Comparison of ENCODE assay signal across 9 cellular contexts in genomic region chr2:42092084-42092996, GRCh38. TPM values are rescaled to one million over a fixed set of nuclear protein-coding genes. Genes with fewer than 3 reads are reported as not detected.
DNase-seq lines count a peak whose midpoint lies in the region; ATAC-seq, FAIRE-seq and TF ChIP-seq lines count a peak whose summit lies in the region.
"Had no signal": no experiment of that assay in that cellular context is flagged by ENCODE, and none has a peak within 500 bp of the region (broad histone marks: within the 10 kb centered on the region; RNA-seq: fewer than 3 reads in every experiment).

No MANE protein-coding gene starts in this region.

- FAIRE-seq in TTC549 (lab: Jason Lieb, UNC) = peak; percentile 94

- TF ChIP-seq CTCF in thyroid gland (IDR thresholded peaks at IDR 0.05) = no peak
- TF ChIP-seq CTCF in adrenal gland (IDR thresholded peaks at IDR 0.05) = no peak

- H3K27ac ChIP-seq in HUES48 (ENCODE audit: low read depth, low read length) (peak overlapping the region; percentile 53), thyroid gland (no peak overlapping the region), adrenal gland (no peak overlapping the region)

- no peak for ATAC-seq in HG02763 (IDR thresholded peaks at IDR 0.05; ENCODE audit: unreplicated experiment)

- H3K4me3 ChIP-seq in HUES48 (ENCODE audit: low read depth, low read length) = no peak overlapping the region
- H3K4me3 ChIP-seq in thyroid gland (replicated peaks in 1 of 3) = no peak overlapping the region
- no peak overlapping the region for H3K4me3 ChIP-seq in adrenal gland

- peaks cover 11% of the 10 kb centered on the region for H3K4me1 ChIP-seq in HUES48 (ENCODE audit: control insufficient read depth, insufficient read depth, low read length)
- peaks cover 0 to 6% of the 10 kb centered on the region in 2 donors for H3K4me1 ChIP-seq in thyroid gland
- H3K4me1 ChIP-seq in adrenal gland (replicated peaks in 1 of 2) = no peaks in the 10 kb centered on the region

- no peak overlapping the region for H3K9ac ChIP-seq in HUES48 (ENCODE audit: low read depth, low read length)

- no peak for TF ChIP-seq POLR2A in thyroid gland (IDR thresholded peaks at IDR 0.05)
- no peak for TF ChIP-seq POLR2A in adrenal gland (IDR thresholded peaks at IDR 0.05)

- H3K27me3 ChIP-seq in HUES48 (ENCODE audit: control insufficient read depth, insufficient read depth, low read length) (peaks cover 28% of the 10 kb centered on the region), thyroid gland (no peaks in the 10 kb centered on the region), adrenal gland (no peaks in the 10 kb centered on the region)

- H3K36me3 ChIP-seq in HUES48 (ENCODE audit: control insufficient read depth, insufficient read depth, low read length) = no peaks in the 10 kb centered on the region
- no peaks in the 10 kb centered on the region for H3K36me3 ChIP-seq in thyroid gland
- no peaks in the 10 kb centered on the region for H3K36me3 ChIP-seq in adrenal gland (replicated peaks in 1 of 2)

- 36 to 42% methylated on average over 7 of the region's 7 CpGs for WGBS in thyroid gland, 2 donors
- 44 to 57% (median 54%) methylated on average over 7 of the region's 7 CpGs for WGBS in adrenal gland, 4 donors

- DNase-seq in iris pigment epithelial cell (ENCODE audit: low read depth) = peak; percentile 60
- peak; percentile 31 for DNase-seq in retina
- DNase-seq in thyroid gland = no peak
- no peak for DNase-seq in adrenal gland
- DNase-seq: activated naive CD8-positive, alpha-beta T cell treated with anti-CD3 and anti-CD28 coated beads for 36 hours; NCI-H524 treated with DMSO at 0.1 percent for 48 hours had no signal

- H3K9me3 ChIP-seq in HUES48 (ENCODE audit: control insufficient read depth, insufficient read depth, low read length) (no peaks in the 10 kb centered on the region), thyroid gland (no peaks in the 10 kb centered on the region), adrenal gland (replicated peaks in 1 of 3) (no peaks in the 10 kb centered on the region)

- intact Hi-C loops in thyroid gland (cut with DNase I) (loop anchor here (10.0 kb wide), 2 partner anchors 242 to 272 kb away; partner anchors contain the start of gene COX7A2L), adrenal gland (cut with DNase I) (loop anchor here (10.0 kb wide), 3 partner anchors 142 to 262 kb away; no protein-coding TSS in a partner anchor)

RNA-seq across cellular contexts. Expression of gene PKDCC, which starts 44.5 kb away (rescaled TPM):
- total RNA-seq in thyroid gland = 10 to 100 TPM in 2 of 4 donors, 1 to 10 TPM in 2; 5.9 to 21.4 (median 12.7) TPM
- total RNA-seq in adrenal gland = 10 to 100 TPM; 29.7 to 74.7 (median 46.9) TPM
- polyA plus RNA-seq in adrenal gland = 100 to 1,000 TPM in 1 of 3 donors, 10 to 100 TPM in 2; 47.5 to 170 (median 90.4) TPM
- total RNA-seq: activated naive CD8-positive, alpha-beta T cell treated with anti-CD3 and anti-CD28 coated beads for 36 hours had no signal

Comparison
In these comparisons a context has a peak if more than half of its experiments do, and no peak if none do; other contexts are left out.
1. DNase-seq: peak in iris pigment epithelial cell (single experiment) and retina (single experiment); none in thyroid gland (0 of 2) and adrenal gland (0 of 7).